In genomic region chr3:30473374-30474051, GRCh38 we compare ENCODE assay signal across 11 cellular contexts.
DNase-seq lines count a peak whose midpoint lies in the region; ATAC-seq and TF ChIP-seq lines count a peak whose summit lies in the region.
"Had no signal": no experiment of that assay in that cellular context is flagged by ENCODE, and none has a peak within 500 bp of the region (broad histone marks: within the 10 kb centered on the region; RNA-seq: fewer than 3 reads in every experiment).

No MANE protein-coding gene starts in this region.

- H3K4me1 ChIP-seq in mammary epithelial cell (ENCODE audit: insufficient read depth, low read length) (peaks cover 18% of the 10 kb centered on the region), subcutaneous abdominal adipose tissue (ENCODE audit: control insufficient read depth in 5 of 5, insufficient read depth in 5 of 5, low read length in 5 of 5) (peaks cover 3 to 60% (median 52%) of the 10 kb centered on the region in 5 donors), HAP-1 (no peaks in the 10 kb centered on the region; the same call in 1 of the 2 replicates)

- BruUV-seq in mammary epithelial cell (replicated peaks; lab: Mats Ljungman, UMichigan) = no TSS peak

- CTCF ChIA-PET in mammary epithelial cell (lab: Charles Lee; ENCODE audit: low non-redundant PET) = no interaction called here

- in situ Hi-C loops in mammary epithelial cell (cut with MboI; ENCODE audit: low sequenced_read_pairs in 2 of 2) (no loop called here), HAP-1 (cut with MboI; ENCODE audit: low sequenced_read_pairs) (no loop called here)

- H2AFZ ChIP-seq in mammary epithelial cell (ENCODE audit: low read depth, low read length) = no peak overlapping the region

- peak; percentile 75 for ATAC-seq in left lobe of liver
- no peak for ATAC-seq in GM19023 (IDR thresholded peaks at IDR 0.05; ENCODE audit: unreplicated experiment)

- no peak overlapping the region for H3K4me3 ChIP-seq in mammary epithelial cell (replicated peaks in 1 of 3; ENCODE audit: insufficient read depth in 1 of 3, low read depth in 2 of 3, low read length in 3 of 3)
- H3K4me3 ChIP-seq in subcutaneous abdominal adipose tissue (ENCODE audit: low read depth in 1 of 5, low read length in 5 of 5) = peak overlapping the region in 2 of 5 donors; percentile 4 to 51
- no peak overlapping the region for H3K4me3 ChIP-seq in HAP-1
- H3K4me3 ChIP-seq: spleen had no signal

- H4K20me1 ChIP-seq in mammary epithelial cell (ENCODE audit: insufficient read depth, low read length) = no peaks in the 10 kb centered on the region

- no peak overlapping the region for H3K9ac ChIP-seq in mammary epithelial cell (ENCODE audit: insufficient read depth, low read length)
- peak overlapping the region in 3 of 5 donors; percentile 40 to 69 (median 68) for H3K9ac ChIP-seq in subcutaneous abdominal adipose tissue (ENCODE audit: low read length in 5 of 5)
- H3K9ac ChIP-seq: KMS-11 had no signal

- no peak for TF ChIP-seq CTCF in mammary epithelial cell (conservative IDR thresholded peaks at IDR 0.05 in 1 of 2, IDR thresholded peaks at IDR 0.05 in 1 of 2; ENCODE audit: extremely low read depth in 1 of 2, insufficient read depth in 1 of 2, low read depth in 1 of 2, low read length in 2 of 2)

- no peaks in the 10 kb centered on the region for H3K27me3 ChIP-seq in mammary epithelial cell (ENCODE audit: insufficient read depth, low read length)
- H3K27me3 ChIP-seq in subcutaneous abdominal adipose tissue (ENCODE audit: control insufficient read depth in 5 of 5, insufficient read depth in 4 of 5, low read length in 5 of 5) = no peaks in the 10 kb centered on the region
- H3K27me3 ChIP-seq in HAP-1 (ENCODE audit: low read depth) = no peaks in the 10 kb centered on the region
- H3K27me3 ChIP-seq: spleen had no signal

- WGBS in mammary epithelial cell (ENCODE audit: low coverage, missing lambda C conversion rate) = 91% methylated on average over 3 of the region's 3 CpGs

- intact Hi-C loops in mammary epithelial cell (cut with micrococcal nuclease) = no loop called here

- H3K36me3 ChIP-seq in mammary epithelial cell (ENCODE audit: insufficient read depth, low read length) (no peaks in the 10 kb centered on the region), subcutaneous abdominal adipose tissue (ENCODE audit: control insufficient read depth in 5 of 5, insufficient read depth in 5 of 5, low read length in 5 of 5) (no peaks in the 10 kb centered on the region), HAP-1 (replicated peaks) (no peaks in the 10 kb centered on the region)
- H3K36me3 ChIP-seq: spleen had no signal

- dilution Hi-C loops in mammary epithelial cell (cut with HindIII; ENCODE audit: low sequenced_read_pairs) = no loop called here

- no peaks in the 10 kb centered on the region for H3K79me2 ChIP-seq in mammary epithelial cell (ENCODE audit: insufficient read depth, low read length)

- H3K27ac ChIP-seq in mammary epithelial cell (ENCODE audit: insufficient read depth, low read depth, low read length) (no peak overlapping the region), subcutaneous abdominal adipose tissue (ENCODE audit: low read depth, low read length) (peak overlapping the region; percentile 95)
- H3K27ac ChIP-seq: KMS-11 had no signal

- no peak overlapping the region for H3K4me2 ChIP-seq in mammary epithelial cell (ENCODE audit: insufficient read depth, low read depth, low read length)
- H3K4me2 ChIP-seq: KMS-11 had no signal

- H3K9me3 ChIP-seq in mammary epithelial cell (replicated peaks; ENCODE audit: insufficient read depth, low read length) (no peaks in the 10 kb centered on the region), subcutaneous abdominal adipose tissue (ENCODE audit: control insufficient read depth in 5 of 5, low read length in 5 of 5) (no peaks in the 10 kb centered on the region), HAP-1 (no peaks in the 10 kb centered on the region)
- H3K9me3 ChIP-seq: spleen had no signal

- peak; percentile 92 for DNase-seq in LHCN-M2 (ENCODE audit: low read depth)
- peak; percentile 38 for DNase-seq in mammary epithelial cell
- DNase-seq in left lobe of liver (ENCODE audit: low spot score) = no peak
- no peak for DNase-seq in stimulated activated CD4-positive, alpha-beta T cell treated with anti-CD3 and anti-CD28 coated beads, Interleukin-4, amount 100 ng/mL, for 24 hours
- DNase-seq in HAP-1 (ENCODE audit: low spot score in 2 of 2) = no peak
- no peak for DNase-seq in cerebellar nuclear complex (lab: John Stamatoyannopoulos, UW)
- DNase-seq: spleen, SW 1271 had no signal

Comparison
In these comparisons a context has a peak if more than half of its experiments do, and no peak if none do; other contexts are left out.
1. DNase-seq: peak in LHCN-M2 (single experiment) and mammary epithelial cell (single experiment); none in left lobe of liver (single experiment), stimulated activated CD4-positive, alpha-beta T cell treated with anti-CD3 and anti-CD28 coated beads, Interleukin-4, amount 100 ng/mL, for 24 hours (single experiment), HAP-1 (0 of 2) and cerebellar nuclear complex (0 of 2).